24 cellular contexts compared by ENCODE assay signal in the genomic region with DNA sequence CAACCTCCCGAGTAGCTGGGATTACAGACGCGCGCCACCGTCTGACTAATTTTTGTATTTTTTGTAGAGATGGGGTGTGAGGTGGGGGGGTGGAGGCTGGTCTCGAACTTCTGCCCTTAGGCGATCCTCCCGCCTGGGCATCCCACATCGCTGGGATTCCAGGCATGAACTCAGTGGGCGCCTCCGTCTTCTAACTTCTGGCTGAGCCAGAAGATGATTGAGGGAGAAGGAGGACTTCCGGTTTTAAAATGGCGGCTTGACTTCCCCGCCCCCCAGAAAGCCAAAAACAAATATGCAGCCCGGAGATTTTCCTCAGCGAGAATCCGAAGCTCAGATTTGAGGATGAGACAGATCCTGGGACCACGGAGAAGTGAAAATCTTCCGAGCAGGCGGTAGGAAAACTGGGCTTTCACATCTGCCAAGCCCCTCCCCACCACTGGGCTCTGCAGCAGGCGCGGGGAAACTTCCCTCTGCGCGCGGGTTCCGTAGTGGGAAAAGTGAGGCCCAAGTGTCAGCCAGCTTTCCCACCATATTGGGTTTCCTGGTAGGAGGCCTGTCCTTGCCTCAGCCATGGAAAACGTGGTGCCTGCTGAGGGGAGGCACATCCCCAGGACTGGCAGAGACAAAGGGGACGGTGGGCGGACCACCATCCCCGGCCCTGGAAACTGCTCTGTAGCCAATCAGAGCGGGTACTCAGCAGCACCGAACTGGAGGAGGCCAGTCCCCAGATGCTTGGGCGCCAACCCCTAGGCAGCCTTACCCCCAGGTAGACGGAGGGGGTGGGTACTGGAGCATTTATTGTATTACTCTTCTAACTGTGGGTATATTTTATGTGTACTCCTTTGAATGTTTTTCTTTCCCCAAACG.
"Had no signal": no experiment of that assay in that cellular context is flagged by ENCODE, and none has a peak within 500 bp of the region (broad histone marks: within the 10 kb centered on the region; RNA-seq: fewer than 3 reads in every experiment).

No MANE protein-coding gene starts in this region.

- H3K4me2 ChIP-seq: KMS-11 had no signal

- H3K4me3 ChIP-seq: ascending aorta, body of pancreas, SJSA1 had no signal

- H3K4me1 ChIP-seq: ascending aorta, body of pancreas, SJSA1 had no signal

- H3K9me3 ChIP-seq: ascending aorta, body of pancreas, MG63, SJSA1 had no signal

- H3K27ac ChIP-seq: ascending aorta, body of pancreas, KMS-11, SJSA1 had no signal

- H3K36me3 ChIP-seq: ascending aorta, MG63, SJSA1 had no signal

- FAIRE-seq: bronchial epithelial cell, RCC 7860 had no signal

- H3K9ac ChIP-seq: KMS-11 had no signal

- H3K27me3 ChIP-seq: ascending aorta, body of pancreas, MG63, SJSA1 had no signal

- DNase-seq: activated CD4-positive, alpha-beta T cell treated with anti-CD3 and anti-CD28 coated beads for 4 hours; activated CD4-positive, alpha-beta T cell treated with anti-CD3 and anti-CD28 coated beads, Interleukin-2, amount 50 U/mL, for 4 hours; activated CD8-positive, alpha-beta memory T cell treated with anti-CD3 and anti-CD28 coated beads, Interleukin-2, amount 50 U/mL, for 48 hours; activated CD8-positive, alpha-beta T cell treated with anti-CD3 and anti-CD28 coated beads, Interleukin-2, amount 10 ng/mL, durations not matched to agents 7 days and 5 days; activated effector memory CD4-positive, alpha-beta T cell treated with anti-CD3 and anti-CD28 coated beads, Interleukin-2, amount 50 U/mL, for 16 hours; activated naive CD4-positive, alpha-beta T cell treated with Interleukin-2 at 50 U/mL for 16 hours; activated naive CD8-positive, alpha-beta T cell treated with anti-CD3 and anti-CD28 coated beads, Interleukin-2, amount 50 U/mL, for 24 hours; activated T-cell treated with anti-CD3 and anti-CD28 coated beads, Interleukin-2, amount 50 U/mL, for 1 hour; amniotic stem cell; body of pancreas; central memory CD4-positive, alpha-beta T cell; MG63; NCI-H1048; NCI-H1436 treated with DMSO at 0.1 percent for 48 hours; NCI-H1930; NCI-H2171; NCI-H446; NCI-H524; SHP77 had no signal
